In genomic region chr7:74084722-74085578, GRCh38 we compare ENCODE assay signal across 9 cellular contexts. TPM values are rescaled to one million over a fixed set of nuclear protein-coding genes. Genes with fewer than 3 reads are reported as not detected.
DNase-seq lines count a peak whose midpoint lies in the region; ATAC-seq, FAIRE-seq and TF ChIP-seq lines count a peak whose summit lies in the region.
"Had no signal": no experiment of that assay in that cellular context is flagged by ENCODE, and none has a peak within 500 bp of the region (broad histone marks: within the 10 kb centered on the region; RNA-seq: fewer than 3 reads in every experiment).

No MANE protein-coding gene starts in this region.

- H3K27me3 Mint-ChIP-seq in CD4-positive, alpha-beta T cell = no peaks in the 10 kb centered on the region
- H3K27me3 Mint-ChIP-seq in neural progenitor cell (ENCODE audit: insufficient read depth, low read depth) = no peaks in the 10 kb centered on the region

- H3K4me3 Mint-ChIP-seq in CD4-positive, alpha-beta T cell = peak overlapping the region; percentile 88
- H3K4me3 Mint-ChIP-seq in neural progenitor cell = peak overlapping the region; percentile 86

- peaks cover 0 to 18% (median 7%) of the 10 kb centered on the region in 4 experiments; a peak in 5 of 8 replicates for H3K36me3 ChIP-seq in H1 (ENCODE audit: control insufficient read depth in 2 of 4, insufficient read depth in 4 of 4, low read length in 3 of 4)
- H3K36me3 ChIP-seq in neural progenitor cell = no peaks in the 10 kb centered on the region
- H3K36me3 ChIP-seq in mucosa of descending colon (ENCODE audit: low read depth) = no peaks in the 10 kb centered on the region

- WGBS in H1 (ENCODE audit: extremely low coverage in 1 of 2, insufficient coverage in 1 of 2, insufficient read length in 1 of 2, insufficient replicate concordance in 2 of 2, low coverage in 1 of 2, low lambda C conversion rate in 2 of 2, missing lambda C conversion rate in 1 of 2), 2 experiments = 66% methylated on average over 5 of the region's 6 CpGs; no CpG with 5 or more reads in 1 of the 2 experiments

- H4K8ac ChIP-seq in H1 (ENCODE audit: extremely low read depth, insufficient read depth, low read length) = no peak overlapping the region

- peaks cover 6% of the 10 kb centered on the region; the same call in 1 of the 2 replicates for H3K23me2 ChIP-seq in H1 (ENCODE audit: low read depth, low read length)

- peak overlapping the region; percentile 62 for H3K27ac Mint-ChIP-seq in CD4-positive, alpha-beta T cell
- H3K27ac Mint-ChIP-seq in neural progenitor cell = peak overlapping the region; percentile 61

- H3K4me2 ChIP-seq in H1 (ENCODE audit: insufficient read depth in 1 of 2, low read depth in 2 of 2, low read length in 2 of 2) = peak overlapping the region; percentile 88 to 94
- peak overlapping the region; percentile 93 for H3K4me2 ChIP-seq in neural progenitor cell

- no peak overlapping the region for H3K27ac ChIP-seq in CD4-positive, alpha-beta T cell (ENCODE audit: low read depth, low read length)
- H3K27ac ChIP-seq in H1 (ENCODE audit: low read depth, low read length) (no peak overlapping the region), neural progenitor cell (no peak overlapping the region)

- POLR2A ChIA-PET in CD4-positive, alpha-beta T cell (lab: Charles Lee) = interaction anchor here (2.2 kb wide), 1 partner anchor 9 kb away, joined by 17 read pairs; no protein-coding TSS in a partner anchor
- POLR2A ChIA-PET in H1 (lab: Charles Lee; ENCODE audit: partially characterized antibody) = interaction anchor here (1.0 to 5.0 kb wide), 3 partner anchors 9 to 89 kb away, joined by 3 to 18 read pairs (median 14); partner anchors contain the start of gene EIF4H

- no peak for TF ChIP-seq POLR2A in H1 (IDR thresholded peaks at IDR 0.05; ENCODE audit: control extremely low read depth in 1 of 2, low read depth in 2 of 2, low read length in 2 of 2)

- CTCF ChIA-PET in CD4-positive, alpha-beta T cell (lab: Charles Lee) = no interaction called here
- CTCF ChIA-PET in H1 (lab: Charles Lee; ENCODE audit: partially characterized antibody) = interaction anchor here (1.0 to 1.8 kb wide), 6 partner anchors 17 to 121 kb away, joined by 3 to 7 read pairs (median 3); no protein-coding TSS in a partner anchor

- no peak for DNase-seq in CD4-positive, alpha-beta T cell
- DNase-seq in NCI-H226 = peak; percentile 54
- no peak for DNase-seq in H1 (ENCODE audit: low read depth in 1 of 2, low spot score in 2 of 2)
- no peak for DNase-seq in neural progenitor cell (ENCODE audit: low spot score)
- DNase-seq in ureter (ENCODE audit: low spot score) = no peak
- DNase-seq in mucosa of descending colon = no peak

- H3K4me3 ChIP-seq in H1 (ENCODE audit: extremely low read depth in 1 of 4, insufficient read depth in 2 of 4, low read depth in 3 of 4, low read length in 4 of 4) (peak overlapping the region; percentile 59 to 90 (median 64)), neural progenitor cell (peak overlapping the region; percentile 63), mucosa of descending colon (no peak overlapping the region)

- H3K18ac ChIP-seq in H1 (ENCODE audit: extremely low read depth, low read length) = peak overlapping the region; percentile 78

- H3K14ac ChIP-seq in H1 (ENCODE audit: insufficient read length) = peak overlapping the region; percentile 34

- H2AFZ ChIP-seq in H1 (ENCODE audit: low read length) = no peak overlapping the region
- no peak overlapping the region for H2AFZ ChIP-seq in neural progenitor cell (replicated peaks)

- H3K9me3 ChIP-seq in CD4-positive, alpha-beta T cell (ENCODE audit: control insufficient read depth, low read length) = no peaks in the 10 kb centered on the region
- H3K9me3 ChIP-seq in H1 (ENCODE audit: insufficient read depth in 2 of 2, low read depth in 1 of 2, low read length in 1 of 2) (no peaks in the 10 kb centered on the region), neural progenitor cell (ENCODE audit: low read depth) (no peaks in the 10 kb centered on the region), mucosa of descending colon (no peaks in the 10 kb centered on the region)

- peak overlapping the region; percentile 81; the same call in 1 of the 2 replicates for H2BK15ac ChIP-seq in H1 (ENCODE audit: low read length)

- H4K5ac ChIP-seq in H1 (ENCODE audit: insufficient read length, low read depth, low read length) = no peak overlapping the region

- FAIRE-seq in H1 (lab: Jason Lieb, UNC) = no peak
- FAIRE-seq: colon had no signal

- peak overlapping the region; percentile 36 for H4K91ac ChIP-seq in H1 (replicated peaks; ENCODE audit: insufficient read length, low read length)

- no peak for TF ChIP-seq RAD21 in H1 (IDR thresholded peaks at IDR 0.05 in 1 of 2, conservative IDR thresholded peaks at IDR 0.05 in 1 of 2; ENCODE audit: low read depth in 2 of 2, low read length in 2 of 2)

- peak overlapping the region; percentile 75; the same call in 1 of the 2 replicates for H2AK5ac ChIP-seq in H1 (ENCODE audit: low read depth, low read length)

- H3K36me3 Mint-ChIP-seq in CD4-positive, alpha-beta T cell (ENCODE audit: low read depth) = no peaks in the 10 kb centered on the region
- peaks cover 21% of the 10 kb centered on the region for H3K36me3 Mint-ChIP-seq in neural progenitor cell

- ATAC-seq in CD4-positive, alpha-beta T cell (ENCODE audit: poor library complexity) = no peak
- ATAC-seq in mucosa of descending colon (no peak), GM19397 (IDR thresholded peaks at IDR 0.05; ENCODE audit: unreplicated experiment) (no peak), HG03025 (IDR thresholded peaks at IDR 0.05; ENCODE audit: low FRiP score, unreplicated experiment) (no peak)

- no peak overlapping the region for H3K4ac ChIP-seq in H1 (replicated peaks; ENCODE audit: insufficient read length, low read depth, low read length)

- no peak overlapping the region for H3K56ac ChIP-seq in H1 (replicated peaks; ENCODE audit: insufficient read length, low read depth, low read length)

- H2BK5ac ChIP-seq in H1 (ENCODE audit: low read depth, low read length) = peak overlapping the region; percentile 83

- H3K4me1 ChIP-seq in H1 (replicated peaks in 1 of 4; ENCODE audit: control insufficient read depth in 3 of 4, insufficient read depth in 4 of 4, low read length in 3 of 4) = peaks cover 0 to 16% (median 12%) of the 10 kb centered on the region in 4 experiments; a peak in 6 of 7 replicates
- peaks cover 12% of the 10 kb centered on the region for H3K4me1 ChIP-seq in neural progenitor cell
- peaks cover 14% of the 10 kb centered on the region for H3K4me1 ChIP-seq in mucosa of descending colon (ENCODE audit: low read depth)

- no peak overlapping the region for H2BK120ac ChIP-seq in H1 (replicated peaks; ENCODE audit: low read depth, low read length)

- no peak for TF ChIP-seq CTCF in CD4-positive, alpha-beta T cell (IDR thresholded peaks at IDR 0.05)
- TF ChIP-seq CTCF in H1 (IDR thresholded peaks at IDR 0.05; ENCODE audit: control extremely low read depth in 1 of 3, insufficient read depth in 1 of 3, low read depth in 1 of 3, low read length in 3 of 3) (no peak), neural progenitor cell (IDR thresholded peaks at IDR 0.05) (no peak), mucosa of descending colon (IDR thresholded peaks at IDR 0.05) (no peak)

- peak overlapping the region in 2 of 4 experiments; percentile 45 to 70; a peak in 4 of 7 replicates for H3K9ac ChIP-seq in H1 (replicated peaks in 1 of 4; ENCODE audit: extremely low read depth in 1 of 4, low read depth in 3 of 4, low read length in 3 of 4)
- H3K9ac ChIP-seq in neural progenitor cell = no peak overlapping the region

- H3K23ac ChIP-seq in H1 (ENCODE audit: insufficient read length) = no peak overlapping the region

- TF ChIP-seq EP300 in H1 (IDR thresholded peaks at IDR 0.05; ENCODE audit: borderline replicate concordance in 1 of 2, low read depth in 2 of 2, low read length in 2 of 2) = no peak

- no peaks in the 10 kb centered on the region for H3K27me3 ChIP-seq in CD4-positive, alpha-beta T cell (ENCODE audit: control insufficient read depth, insufficient read depth, low read length)
- H3K27me3 ChIP-seq in H1 (replicated peaks in 1 of 4; ENCODE audit: control insufficient read depth in 3 of 4, extremely low read depth in 1 of 4, insufficient read depth in 3 of 4, low read length in 3 of 4) (no peaks in the 10 kb centered on the region), neural progenitor cell (no peaks in the 10 kb centered on the region)

- H3K9me3 Mint-ChIP-seq in CD4-positive, alpha-beta T cell = no peaks in the 10 kb centered on the region
- no peaks in the 10 kb centered on the region for H3K9me3 Mint-ChIP-seq in neural progenitor cell

- intact Hi-C loops in CD4-positive, alpha-beta T cell (cut with DNase I, micrococcal nuclease) = loop anchor here in 1 of 2 experiments (5.0 to 10.0 kb wide), 4 partner anchors 87 to 350 kb away; partner anchors contain the start of genes ABHD11, EIF4H and RFC2
- intact Hi-C loops in mucosa of descending colon (cut with DNase I, micrococcal nuclease) = loop anchor here in 1 of 2 donors (10.0 kb wide), 1 partner anchor 320 kb away; no protein-coding TSS in a partner anchor

- no peak overlapping the region for H2BK20ac ChIP-seq in H1 (ENCODE audit: low read length)

- H4K20me1 ChIP-seq in H1 (replicated peaks in 1 of 2; ENCODE audit: control insufficient read depth in 1 of 2, insufficient read depth in 2 of 2, low read length in 2 of 2) (peaks cover 2 to 8% of the 10 kb centered on the region in 2 experiments), neural progenitor cell (ENCODE audit: low read depth) (peaks cover 19% of the 10 kb centered on the region)

- H3K4me1 Mint-ChIP-seq in CD4-positive, alpha-beta T cell (ENCODE audit: low read depth) = peaks cover 12% of the 10 kb centered on the region
- H3K4me1 Mint-ChIP-seq in neural progenitor cell = peaks cover 16% of the 10 kb centered on the region

- H3K79me2 ChIP-seq in H1 (ENCODE audit: control insufficient read depth in 1 of 2, insufficient read depth in 2 of 2, low read length in 2 of 2) = peaks cover 0 to 9% of the 10 kb centered on the region in 2 experiments; a peak in 1 of 4 replicates
- peaks cover 13% of the 10 kb centered on the region for H3K79me2 ChIP-seq in neural progenitor cell (ENCODE audit: low read depth)

- H3F3A ChIP-seq in neural progenitor cell (ENCODE audit: low read depth) = peaks cover 7% of the 10 kb centered on the region

- H3K79me1 ChIP-seq in H1 (ENCODE audit: low read depth, low read length) = peaks cover 16% of the 10 kb centered on the region

- H2BK12ac ChIP-seq in H1 (ENCODE audit: low read depth, low read length) = peak overlapping the region; percentile 75; the same call in 1 of the 2 replicates

RNA-seq across cellular contexts. Expression of gene LIMK1, which starts 1.3 kb away (rescaled TPM):
- 1 to 10 TPM; 7.8 to 8.2 TPM for total RNA-seq in CD4-positive, alpha-beta T cell
- total RNA-seq in H1 (2021; fragmentation: NEBNext Ultra II Directional; extraction: Animal tissue kit (Norgen Biotek cat#: 25700)) = 92.1 and 93.5 TPM in 2 replicates
- polyA plus RNA-seq in H1 (2011; rRNA removed) = 108 and 172 TPM in 2 replicates
- polyA plus RNA-seq in H1 (2011; cell fraction: cytosol; rRNA removed) = 82.7 TPM
- 129 TPM for polyA plus RNA-seq in H1 (2011; cell fraction: nucleus; rRNA removed)
- 63.0 to 88.9 TPM (median 81.1 TPM) in 4 replicates for polyA plus RNA-seq in H1 (2012, experiment 1 of 2)
- polyA plus RNA-seq in H1 (2012, experiment 2 of 2) = 77.4 TPM
- polyA plus RNA-seq in H1 (2013, experiment 1 of 2) = 44.8 TPM
- polyA plus RNA-seq in H1 (2013, experiment 2 of 2) = 46.9 TPM
- polyA minus RNA-seq in H1 (2011; rRNA and poly(A)+ RNA removed) = 72.5 and 119 TPM in 2 replicates
- polyA minus RNA-seq in H1 (2011; cell fraction: cytosol; rRNA and poly(A)+ RNA removed) = 61.9 TPM
- 34.6 TPM for polyA minus RNA-seq in H1 (2011; cell fraction: nucleus; rRNA and poly(A)+ RNA removed)
- 29.9 and 66.6 TPM in 2 replicates for total RNA-seq in neural progenitor cell (ENCODE audit: low replicate concordance)
- total RNA-seq in ureter = 26.0 TPM
- 10 to 100 TPM; 12.0 to 15.6 (median 12.1) TPM for total RNA-seq in mucosa of descending colon

RNA-seq across cellular contexts. Expression of gene ELN, which starts 57.0 kb away (rescaled TPM):
- not detected for total RNA-seq in CD4-positive, alpha-beta T cell
- 5.6 and 5.9 TPM in 2 replicates for total RNA-seq in H1 (2021; fragmentation: NEBNext Ultra II Directional; extraction: Animal tissue kit (Norgen Biotek cat#: 25700))
- 5.1 and 5.4 TPM in 2 replicates for polyA plus RNA-seq in H1 (2011; rRNA removed)
- 3.2 TPM for polyA plus RNA-seq in H1 (2011; cell fraction: cytosol; rRNA removed)
- polyA plus RNA-seq in H1 (2011; cell fraction: nucleus; rRNA removed) = 7.8 TPM
- 2.2 to 4.9 TPM (median 4.4 TPM) in 4 replicates for polyA plus RNA-seq in H1 (2012, experiment 1 of 2)
- polyA plus RNA-seq in H1 (2012, experiment 2 of 2) = 3.7 TPM
- polyA plus RNA-seq in H1 (2013, experiment 1 of 2) = 4.6 TPM
- 5.6 TPM for polyA plus RNA-seq in H1 (2013, experiment 2 of 2)
- 1.2 TPM in 2 replicates for polyA minus RNA-seq in H1 (2011; rRNA and poly(A)+ RNA removed)
- 1.4 TPM for polyA minus RNA-seq in H1 (2011; cell fraction: cytosol; rRNA and poly(A)+ RNA removed)
- 1.5 TPM for polyA minus RNA-seq in H1 (2011; cell fraction: nucleus; rRNA and poly(A)+ RNA removed)
- total RNA-seq in neural progenitor cell (ENCODE audit: low replicate concordance) (0.47 and 1.1 TPM in 2 replicates), ureter (31.9 TPM), mucosa of descending colon (10 to 100 TPM in 2 of 3 donors, 1 to 10 TPM in 1; 5.0 to 43.4 (median 20.5) TPM)
